ENCODE assay signal across 8 cellular contexts in genomic region chr20:18496740-18497592, GRCh38. TPM values are rescaled to one million over a fixed set of nuclear protein-coding genes. Genes with fewer than 3 reads are reported as not detected.
DNase-seq lines count a peak whose midpoint lies in the region; ATAC-seq and TF ChIP-seq lines count a peak whose summit lies in the region.

Gene RBBP9, minus strand, starts transcription at chr20:18497225. Its CDS starts 58 bp downstream, at chr20:18497167.

- H3K9me2 ChIP-seq in PC-9 (ENCODE audit: insufficient read depth) = no peaks in the 10 kb centered on the region

- H3K9me3 ChIP-seq in PC-9 (ENCODE audit: insufficient read depth, low read depth) (no peaks in the 10 kb centered on the region), esophagus muscularis mucosa (no peaks in the 10 kb centered on the region), muscle layer of duodenum (ENCODE audit: control insufficient read depth in 1 of 2, low read length in 2 of 2) (no peaks in the 10 kb centered on the region)

- H3K9me3 Mint-ChIP-seq in activated T-cell treated with anti-CD3 and anti-CD28 coated beads, Interleukin-2, amount 50 U/mL, for 24 hours = no peaks in the 10 kb centered on the region

- 0 out of 2 replicates have a peak, but pooled peaks cover 10% of the 10 kb centered on the region for H3K4me1 ChIP-seq in PC-9 (replicated peaks; ENCODE audit: insufficient read depth)
- H3K4me1 ChIP-seq in esophagus muscularis mucosa = peaks cover 13 to 18% (median 16%) of the 10 kb centered on the region in 4 donors
- peaks cover 5 to 19% of the 10 kb centered on the region in 2 donors for H3K4me1 ChIP-seq in muscle layer of duodenum (ENCODE audit: control insufficient read depth in 1 of 2, insufficient read depth in 2 of 2, low read length in 2 of 2)

- H4K20me1 ChIP-seq in PC-9 (ENCODE audit: insufficient read depth) = no peaks in the 10 kb centered on the region

- peak within 1 kb of the TSS; percentile 91 for H3K27ac Mint-ChIP-seq in activated T-cell treated with anti-CD3 and anti-CD28 coated beads, Interleukin-2, amount 50 U/mL, for 24 hours

- no peaks in the 10 kb centered on the region; the same call in 1 of the 2 replicates for H3K79me2 ChIP-seq in PC-9 (ENCODE audit: low read depth)

- TF ChIP-seq CTCF in PC-9 (conservative IDR thresholded peaks at IDR 0.05) = no peak
- no peak for TF ChIP-seq CTCF in esophagus muscularis mucosa (IDR thresholded peaks at IDR 0.05)

- H3K4me1 Mint-ChIP-seq in activated T-cell treated with anti-CD3 and anti-CD28 coated beads, Interleukin-2, amount 50 U/mL, for 24 hours (ENCODE audit: low read depth) = peaks cover 14% of the 10 kb centered on the region

- H3K4me2 ChIP-seq in PC-9 = peak within 1 kb of the TSS; percentile 84

- H3K27ac ChIP-seq in PC-9 (no peak within 1 kb of the TSS), esophagus muscularis mucosa (replicated peaks in 1 of 4) (peak within 1 kb of the TSS; percentile 64 to 77 (median 69)), muscle layer of duodenum (ENCODE audit: low read length) (peak within 1 kb of the TSS; percentile 8)

- no peak for TF ChIP-seq EP300 in esophagus muscularis mucosa (IDR thresholded peaks at IDR 0.05)

- H3K36me3 Mint-ChIP-seq in activated T-cell treated with anti-CD3 and anti-CD28 coated beads, Interleukin-2, amount 50 U/mL, for 24 hours (ENCODE audit: low read depth) = peaks cover 25% of the 10 kb centered on the region

- peak within 1 kb of the TSS; percentile 97 for H3K4me3 Mint-ChIP-seq in activated T-cell treated with anti-CD3 and anti-CD28 coated beads, Interleukin-2, amount 50 U/mL, for 24 hours

- no peaks in the 10 kb centered on the region for H3K27me3 ChIP-seq in PC-9 (ENCODE audit: insufficient read depth, low read depth)
- peaks cover 0 to 3% (median 0%) of the 10 kb centered on the region in 4 donors for H3K27me3 ChIP-seq in esophagus muscularis mucosa
- no peaks in the 10 kb centered on the region for H3K27me3 ChIP-seq in muscle layer of duodenum (ENCODE audit: low read depth, low read length)

- H3K27me3 Mint-ChIP-seq in activated T-cell treated with anti-CD3 and anti-CD28 coated beads, Interleukin-2, amount 50 U/mL, for 24 hours = no peaks in the 10 kb centered on the region

- POLR2A ChIA-PET in PC-9 (lab: Charles Lee; ENCODE audit: unreplicated experiment) = interaction anchor here (0.7 to 1.4 kb wide), 2 partner anchors 10 to 40 kb away, joined by 8 to 12 read pairs; partner anchors contain the start of gene SEC23B

- no TSS peak for BruUV-seq in PC-9 (replicated peaks; lab: Mats Ljungman, UMichigan)

- peak within 1 kb of the TSS; percentile 95 for H2AFZ ChIP-seq in PC-9

- WGBS in esophagus muscularis mucosa = 2% methylated on average over 18 of the region's 31 CpGs

- H3K4me3 ChIP-seq in PC-9 (peak within 1 kb of the TSS; percentile 85), esophagus muscularis mucosa (peak within 1 kb of the TSS; percentile 67 to 77 (median 72)), muscle layer of duodenum (ENCODE audit: low read depth in 1 of 2, low read length in 2 of 2) (peak within 1 kb of the TSS; percentile 86 to 91)

- peak; percentile 96 for ATAC-seq in GM21526 (IDR thresholded peaks at IDR 0.05; ENCODE audit: low FRiP score, unreplicated experiment)

- no peaks in the 10 kb centered on the region for H3F3A ChIP-seq in PC-9 (ENCODE audit: insufficient read depth, low read depth)

- no peak for TF ChIP-seq POLR2A in esophagus muscularis mucosa (IDR thresholded peaks at IDR 0.05; ENCODE audit: low read depth)

- DNase-seq in DMS153 (lab: John Stamatoyannopoulos, UW) = peak; percentile 64
- peak; percentile 92 for DNase-seq in HuH-7 (ENCODE audit: low spot score)
- DNase-seq in PC-9 = peak; percentile 65 to 77
- peak; percentile 85 for DNase-seq in activated T-cell treated with anti-CD3 and anti-CD28 coated beads, Interleukin-2, amount 50 U/mL, for 24 hours
- peak; percentile 95 for DNase-seq in esophagus muscularis mucosa (ENCODE audit: extremely low spot score)
- DNase-seq in stimulated activated CD8-positive, alpha-beta memory T cell treated with anti-CD3 and anti-CD28 coated beads, Interleukin-7, amount 100 ng/mL, for 24 hours (ENCODE audit: low read depth) = peak; percentile 54

- CTCF ChIA-PET in PC-9 (lab: Charles Lee) = interaction anchor here (0.6 to 2.0 kb wide), 2 partner anchors 10 to 19 kb away, joined by 6 to 8 read pairs; partner anchors contain the start of gene SEC23B

- H3K36me3 ChIP-seq in PC-9 (ENCODE audit: low read depth) (no peaks in the 10 kb centered on the region), esophagus muscularis mucosa (peaks cover 4 to 18% (median 10%) of the 10 kb centered on the region in 4 donors), muscle layer of duodenum (ENCODE audit: control insufficient read depth in 1 of 2, insufficient read depth in 2 of 2, low read length in 2 of 2) (peaks cover 13% of the 10 kb centered on the region in 2 donors)

- intact Hi-C loops in PC-9 (cut with micrococcal nuclease; ENCODE audit: unreplicated experiment) = loop anchor here (1.0 to 10.0 kb wide), 3 partner anchors 10 to 298 kb away; partner anchors contain the start of genes DZANK1, POLR3F and SEC23B
- intact Hi-C loops in esophagus muscularis mucosa (cut with DNase I) = no loop called here

RNA-seq across cellular contexts. Expression of gene RBBP9, which starts in this region (rescaled TPM):
- 24.0 and 29.5 TPM in 2 replicates for total RNA-seq in PC-9 (2021)
- total RNA-seq in esophagus muscularis mucosa = 10 to 100 TPM; 13.7 to 16.7 (median 15.3) TPM
